Comparison of ENCODE assay signal across 8 cellular contexts in genomic region chr9:91362212-91362611, GRCh38. TPM values are rescaled to one million over a fixed set of nuclear protein-coding genes. Genes with fewer than 3 reads are reported as not detected.
DNase-seq lines count a peak whose midpoint lies in the region; ATAC-seq and TF ChIP-seq lines count a peak whose summit lies in the region.

No MANE protein-coding gene starts in this region.

- no peaks in the 10 kb centered on the region for H3K9me3 ChIP-seq in MM.1S (replicated peaks; ENCODE audit: insufficient read depth, low read length)
- peaks cover 3% of the 10 kb centered on the region for H3K9me3 ChIP-seq in ectodermal cell (ENCODE audit: control insufficient read depth, low read length)
- peaks cover 4% of the 10 kb centered on the region for H3K9me3 ChIP-seq in trophoblast cell (ENCODE audit: insufficient read depth, low read depth, low read length)

- peak overlapping the region; percentile 72 for H4K8ac ChIP-seq in trophoblast cell (ENCODE audit: low read depth, low read length)

- TF ChIP-seq CTCF in MM.1S (IDR thresholded peaks at IDR 0.05; ENCODE audit: low read length) (no peak), omental fat pad (IDR thresholded peaks at IDR 0.05) (no peak)

- H2AFZ ChIP-seq in MM.1S (ENCODE audit: low read length): peak overlapping the region; percentile 79
- H2AFZ ChIP-seq in trophoblast cell (ENCODE audit: insufficient read depth, low read length, poor library complexity): peak overlapping the region; percentile 57

- peaks cover 6% of the 10 kb centered on the region for H3K79me1 ChIP-seq in trophoblast cell (ENCODE audit: low read length)

- H3K79me2 ChIP-seq in MM.1S (ENCODE audit: low read length) (peaks cover 44% of the 10 kb centered on the region), trophoblast cell (ENCODE audit: control insufficient read depth, insufficient read depth, low read length, poor library complexity) (peaks cover 4% of the 10 kb centered on the region)

- H3K4me3 ChIP-seq in MM.1S (ENCODE audit: low read length): peak overlapping the region; percentile 47
- peak overlapping the region; percentile 76 for H3K4me3 ChIP-seq in ectodermal cell (ENCODE audit: insufficient read depth, low read depth, low read length)
- H3K4me3 ChIP-seq in trophoblast cell (ENCODE audit: low read depth, low read length): no peak overlapping the region

- peak overlapping the region; percentile 39 for H4K91ac ChIP-seq in trophoblast cell (ENCODE audit: low read depth, low read length)

- no peak overlapping the region for H3K4ac ChIP-seq in trophoblast cell (ENCODE audit: low read depth, low read length)

- peak overlapping the region; percentile 8 for H3K14ac ChIP-seq in trophoblast cell (ENCODE audit: low read length)

- no peak overlapping the region for H2BK5ac ChIP-seq in trophoblast cell (ENCODE audit: low read depth, low read length, poor library complexity)

- no peak overlapping the region for H3K27ac ChIP-seq in MM.1S (ENCODE audit: low read length)
- no peak overlapping the region for H3K27ac ChIP-seq in ectodermal cell (ENCODE audit: insufficient read depth, low read depth, low read length, poor library complexity, severe bottlenecking)
- no peak overlapping the region for H3K27ac ChIP-seq in trophoblast cell (ENCODE audit: low read depth, low read length)

- H3K23ac ChIP-seq in trophoblast cell (ENCODE audit: low read length): no peak overlapping the region

- H3K27me3 ChIP-seq in MM.1S (replicated peaks; ENCODE audit: insufficient read depth, low read length) (no peaks in the 10 kb centered on the region), ectodermal cell (ENCODE audit: control insufficient read depth, insufficient read depth, low read length, poor library complexity, severe bottlenecking) (no peaks in the 10 kb centered on the region), trophoblast cell (ENCODE audit: insufficient read depth, low read length) (no peaks in the 10 kb centered on the region)

- H2BK120ac ChIP-seq in trophoblast cell (ENCODE audit: insufficient read depth, low read length, poor library complexity): no peak overlapping the region

- no peaks in the 10 kb centered on the region for H4K20me1 ChIP-seq in MM.1S (ENCODE audit: insufficient read depth, low read length)

- no peaks in the 10 kb centered on the region for H3F3A ChIP-seq in MM.1S (ENCODE audit: insufficient read depth, low read length)

- peak overlapping the region; percentile 56 for H3K4me2 ChIP-seq in MM.1S (ENCODE audit: low read depth, low read length)
- H3K4me2 ChIP-seq in trophoblast cell (ENCODE audit: low read length): peak overlapping the region; percentile 64

- DNase-seq in GM03348 (ENCODE audit: low spot score) (peak; percentile 8), MM.1S (no peak), trophoblast cell (no peak), HuH-7 (ENCODE audit: low spot score) (no peak), NCI-H187 treated with DMSO at 0.1 percent for 48 hours (lab: John Stamatoyannopoulos, UW) (no peak), omental fat pad (ENCODE audit: low spot score) (no peak)

- no peaks in the 10 kb centered on the region for H3K9me2 ChIP-seq in MM.1S (replicated peaks; ENCODE audit: insufficient read depth, low read length)

- no peak overlapping the region for H2BK12ac ChIP-seq in trophoblast cell (ENCODE audit: low read length)

- 87 to 89% methylated on average over 11 of the region's 11 CpGs for WGBS in ectodermal cell, 2 experiments
- no CpG with 5 or more reads among the region's 11 CpGs for WGBS in trophoblast cell (ENCODE audit: extremely low coverage, insufficient coverage, insufficient read length)

- H3K9ac ChIP-seq in MM.1S (ENCODE audit: low read length): peak overlapping the region; percentile 15; the same call in 1 of the 2 replicates
- H3K9ac ChIP-seq in trophoblast cell (ENCODE audit: low read length): peak overlapping the region; percentile 31

- no peak overlapping the region for H3K18ac ChIP-seq in trophoblast cell (ENCODE audit: low read length)

- H3K36me3 ChIP-seq in MM.1S (replicated peaks; ENCODE audit: insufficient read depth, low read length) (no peaks in the 10 kb centered on the region), ectodermal cell (ENCODE audit: control insufficient read depth, insufficient read depth, low read length) (no peaks in the 10 kb centered on the region), trophoblast cell (ENCODE audit: control insufficient read depth in 1 of 2, insufficient read depth in 2 of 2, low read length in 2 of 2) (no peaks in the 10 kb centered on the region)

- H3K4me1 ChIP-seq in MM.1S (ENCODE audit: low read length): 0 out of 2 replicates have a peak, but pooled peaks cover 16% of the 10 kb centered on the region
- H3K4me1 ChIP-seq in ectodermal cell (ENCODE audit: control insufficient read depth, insufficient read depth, low read length): no peaks in the 10 kb centered on the region
- H3K4me1 ChIP-seq in trophoblast cell (ENCODE audit: control insufficient read depth in 1 of 2, insufficient read depth in 2 of 2, low read length in 2 of 2): peaks cover 3 to 4% of the 10 kb centered on the region in 2 experiments

- ATAC-seq in omental fat pad (ENCODE audit: low FRiP score): no peak
- ATAC-seq in GM18867 (IDR thresholded peaks at IDR 0.05; ENCODE audit: unreplicated experiment): no peak

- no peak overlapping the region for H2AK5ac ChIP-seq in trophoblast cell (ENCODE audit: low read length)

- peak overlapping the region; percentile 84 for H4K12ac ChIP-seq in trophoblast cell (ENCODE audit: low read depth, low read length)

RNA-seq across cellular contexts. Expression of gene AUH, which starts 0.5 kb away (rescaled TPM):
- polyA plus RNA-seq in ectodermal cell (2013, experiment 1 of 4): 18.1 TPM
- polyA plus RNA-seq in ectodermal cell (2013, experiment 2 of 4): 15.8 TPM
- polyA plus RNA-seq in ectodermal cell (2013, experiment 3 of 4): 19.3 TPM
- 19.1 TPM for polyA plus RNA-seq in ectodermal cell (2013, experiment 4 of 4)
- 12.1 and 12.3 TPM in 2 replicates for polyA plus RNA-seq in trophoblast cell (2013)
- total RNA-seq in omental fat pad: 10 to 100 TPM; 26.4 to 34.3 (median 31.2) TPM
